ENCODE assay signal across 32 cellular contexts in the genomic region with DNA sequence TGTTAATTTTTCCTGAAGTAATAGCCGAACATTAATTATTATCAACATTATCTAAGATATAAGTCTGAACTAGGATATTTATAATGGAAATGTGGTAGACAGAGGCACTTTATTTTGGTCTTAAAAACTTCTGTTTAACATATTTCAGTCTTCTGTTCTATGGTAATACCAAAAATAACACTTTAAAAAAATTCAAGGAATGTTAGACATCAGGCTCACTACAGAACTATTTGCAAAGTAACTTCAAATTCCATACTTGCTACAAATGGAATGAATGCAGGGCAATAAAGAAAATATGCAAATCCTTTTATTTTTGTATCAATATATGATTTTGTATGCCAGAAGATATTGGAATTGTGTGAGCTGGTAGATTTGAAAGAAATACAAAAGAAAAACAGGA.
DNase-seq lines count a peak whose midpoint lies in the region; FAIRE-seq and TF ChIP-seq lines count a peak whose summit lies in the region.
"Had no signal": no experiment of that assay in that cellular context is flagged by ENCODE, and none has a peak within 500 bp of the region (broad histone marks: within the 10 kb centered on the region; RNA-seq: fewer than 3 reads in every experiment).

No MANE protein-coding gene starts in this region.

- H3K27ac ChIP-seq in stomach: no peak overlapping the region
- H3K27ac ChIP-seq: body of pancreas, RWPE1, thoracic aorta had no signal

- no peaks in the 10 kb centered on the region for H3K27me3 ChIP-seq in stomach
- H3K27me3 ChIP-seq: body of pancreas had no signal

- no peaks in the 10 kb centered on the region for H3K9me3 ChIP-seq in stomach
- H3K9me3 ChIP-seq: body of pancreas, mucosa of descending colon, thoracic aorta had no signal

- no peaks in the 10 kb centered on the region for H3K4me1 ChIP-seq in stomach
- H3K4me1 ChIP-seq: body of pancreas had no signal

- no peak for TF ChIP-seq POLR2A in H54 (IDR thresholded peaks at IDR 0.05; ENCODE audit: low read depth, low read length)
- TF ChIP-seq POLR2A in stomach (IDR thresholded peaks at IDR 0.05): no peak

- intact Hi-C loops in stomach (cut with DNase I; ENCODE audit: low total_unique reads): no loop called here

- H3K4me3 ChIP-seq in AG10803 (ENCODE audit: low read length) (no peak overlapping the region), choroid plexus epithelial cell (ENCODE audit: low read depth, low read length) (no peak overlapping the region), stomach (no peak overlapping the region)
- H3K4me3 ChIP-seq: body of pancreas, K562, mucosa of descending colon, smooth muscle cell, thoracic aorta had no signal

- 87 to 100% (median 88%) methylated on average over 1 of the region's 1 CpG for WGBS in stomach, 5 donors

- no peaks in the 10 kb centered on the region for H3K27me3 Mint-ChIP-seq in osteocyte (ENCODE audit: unreplicated experiment)
- H3K27me3 Mint-ChIP-seq: activated naive CD8-positive, alpha-beta T cell treated with anti-CD3 and anti-CD28 coated beads, Interleukin-2, amount 10 ng/mL, durations not matched to agents 7 days and 5 days; activated T-cell treated with anti-CD3 and anti-CD28 coated beads, Interleukin-2, amount 50 U/mL, for 24 hours; stimulated activated naive CD8-positive, alpha-beta T cell treated with anti-CD3 and anti-CD28 coated beads, Interleukin-15, Interleukin-2, amounts not matched to agents 100 ng/mL and 50 ng/mL, for 24 hours had no signal

- H3K36me3 ChIP-seq in stomach: no peaks in the 10 kb centered on the region
- H3K36me3 ChIP-seq: thoracic aorta had no signal

- TF ChIP-seq EP300 in stomach (IDR thresholded peaks at IDR 0.05): no peak

- TF ChIP-seq CTCF in AG10803 (conservative IDR thresholded peaks at IDR 0.05; ENCODE audit: low read length): no peak
- TF ChIP-seq CTCF in choroid plexus epithelial cell (conservative IDR thresholded peaks at IDR 0.05; ENCODE audit: low read depth, low read length): no peak
- TF ChIP-seq CTCF in osteocyte (IDR thresholded peaks at IDR 0.05): no peak
- no peak for TF ChIP-seq CTCF in stomach (IDR thresholded peaks at IDR 0.05)

- H3K27ac Mint-ChIP-seq in osteocyte (ENCODE audit: unreplicated experiment): peak overlapping the region; percentile 62
- H3K27ac Mint-ChIP-seq: activated naive CD8-positive, alpha-beta T cell treated with anti-CD3 and anti-CD28 coated beads, Interleukin-2, amount 10 ng/mL, durations not matched to agents 7 days and 5 days; activated T-cell treated with anti-CD3 and anti-CD28 coated beads, Interleukin-2, amount 50 U/mL, for 24 hours; immature natural killer cell; nephron; stimulated activated naive CD8-positive, alpha-beta T cell treated with anti-CD3 and anti-CD28 coated beads, Interleukin-15, Interleukin-2, amounts not matched to agents 100 ng/mL and 50 ng/mL, for 24 hours had no signal

- H3K4me3 Mint-ChIP-seq in osteocyte (ENCODE audit: unreplicated experiment): no peak overlapping the region
- H3K4me3 Mint-ChIP-seq: activated naive CD8-positive, alpha-beta T cell treated with anti-CD3 and anti-CD28 coated beads, Interleukin-2, amount 10 ng/mL, durations not matched to agents 7 days and 5 days; activated T-cell treated with anti-CD3 and anti-CD28 coated beads, Interleukin-2, amount 50 U/mL, for 24 hours; immature natural killer cell; nephron; stimulated activated naive CD8-positive, alpha-beta T cell treated with anti-CD3 and anti-CD28 coated beads, Interleukin-15, Interleukin-2, amounts not matched to agents 100 ng/mL and 50 ng/mL, for 24 hours had no signal

- H3K36me3 Mint-ChIP-seq in osteocyte (ENCODE audit: unreplicated experiment): no peaks in the 10 kb centered on the region
- H3K36me3 Mint-ChIP-seq: activated naive CD8-positive, alpha-beta T cell treated with anti-CD3 and anti-CD28 coated beads, Interleukin-2, amount 10 ng/mL, durations not matched to agents 7 days and 5 days; immature natural killer cell had no signal

- H3K4me1 Mint-ChIP-seq in osteocyte (ENCODE audit: unreplicated experiment): peaks cover 50% of the 10 kb centered on the region
- H3K4me1 Mint-ChIP-seq: activated naive CD8-positive, alpha-beta T cell treated with anti-CD3 and anti-CD28 coated beads, Interleukin-2, amount 10 ng/mL, durations not matched to agents 7 days and 5 days; immature natural killer cell; nephron had no signal

- FAIRE-seq in H54 (lab: Jason Lieb, UNC): no peak
- FAIRE-seq: HTR-8/SVneo, K562, urothelium cell line had no signal

- DNase-seq in AG10803 (ENCODE audit: low read depth) (peak; percentile 70), M059J (ENCODE audit: low read depth) (peak; percentile 25), choroid plexus epithelial cell (ENCODE audit: low read depth) (peak; percentile 60), osteocyte (ENCODE audit: extremely low spot score, unreplicated experiment) (no peak), H54 (ENCODE audit: insufficient read length, low spot score) (no peak), stomach (no peak), hepatic stellate cell (ENCODE audit: low spot score) (no peak)
- no peak for DNase-seq in central memory CD4-positive, alpha-beta T cell
- DNase-seq: ACHN; activated CD4-positive, CD25-positive, alpha-beta regulatory T cell; activated gamma-delta T cell treated with Interleukin-2 at 50 U/mL for 16 hours; activated naive CD8-positive, alpha-beta T cell treated with anti-CD3 and anti-CD28 coated beads, Interleukin-2, amount 10 ng/mL, durations not matched to agents 7 days and 5 days; activated T-cell treated with anti-CD3 and anti-CD28 coated beads, Interleukin-2, amount 50 U/mL, for 24 hours; body of pancreas; C1 segment of cervical spinal cord; GF-D8; GOT3; immature natural killer cell; left colon; mucosa of descending colon; NCI-H1105; NCI-H187; NCI-H510A treated with DMSO at 0.1 percent for 48 hours; stimulated activated CD4-positive, alpha-beta T cell treated with anti-CD3 and anti-CD28 coated beads, Interleukin-1b, Interleukin-23, amount 100 ng/mL, for 48 hours had no signal

- H3K9me3 Mint-ChIP-seq in osteocyte (ENCODE audit: unreplicated experiment): peaks cover 6% of the 10 kb centered on the region
- H3K9me3 Mint-ChIP-seq: activated naive CD8-positive, alpha-beta T cell treated with anti-CD3 and anti-CD28 coated beads, Interleukin-2, amount 10 ng/mL, durations not matched to agents 7 days and 5 days; nephron had no signal

Comparison
In these comparisons a context has a peak if more than half of its experiments do, and no peak if none do; other contexts are left out.
1. DNase-seq: peak in AG10803 (single experiment), M059J (single experiment) and choroid plexus epithelial cell (single experiment); none in osteocyte (single experiment), H54 (single experiment), stomach (single experiment), hepatic stellate cell (single experiment) and central memory CD4-positive, alpha-beta T cell (single experiment).